ENCODE assay signal across 32 cellular contexts in genomic region chrX:149979126-149979644, GRCh38. TPM values are rescaled to one million over a fixed set of nuclear protein-coding genes. Genes with fewer than 3 reads are reported as not detected.
"Had no signal": no experiment of that assay in that cellular context is flagged by ENCODE, and none has a peak within 500 bp of the region (broad histone marks: within the 10 kb centered on the region; RNA-seq: fewer than 3 reads in every experiment).

No MANE protein-coding gene starts in this region.

- H3K4me3 Mint-ChIP-seq: activated CD4-positive, alpha-beta memory T cell treated with anti-CD3 and anti-CD28 coated beads for 36 hours; central memory CD8-positive, alpha-beta T cell; naive B cell; stimulated activated memory B cell treated with anti-CD40 and anti-IgM and Interleukin-4, amounts not matched to agents 10 μg/mL and 1 μg/mL and 100 μg/mL, for 72 hours; stimulated activated naive CD8-positive, alpha-beta T cell treated with anti-CD3 and anti-CD28 coated beads, Interleukin-15, amount 100 ng/mL, for 72 hours; T-helper 17 cell; type B pancreatic cell had no signal

- H3K27ac Mint-ChIP-seq: activated CD4-positive, alpha-beta memory T cell treated with anti-CD3 and anti-CD28 coated beads for 36 hours; activated naive CD4-positive, alpha-beta T cell treated with anti-CD3 and anti-CD28 coated beads, Interleukin-2, amount 50 U/mL, for 72 hours; activated T-helper 2 cell treated with anti-CD3 and anti-CD28 coated beads, Interferon-gamma antibody, Interleukin-2, Interleukin-4, amounts not matched to agents 10 μg/mL and 5 μg/mL and 100 μg/mL, durations not matched to agents 14 hours and 24 hours and 36 hours; stimulated activated memory B cell treated with anti-CD40 and anti-IgM and Interleukin-4, amounts not matched to agents 10 μg/mL and 1 μg/mL and 100 μg/mL, for 72 hours; T-helper 17 cell; type B pancreatic cell had no signal

- DNase-seq: activated CD4-positive, alpha-beta memory T cell treated with anti-CD3 and anti-CD28 coated beads for 36 hours; activated CD4-positive, alpha-beta T cell treated with anti-CD3 and anti-CD28 coated beads for 4 hours; activated CD4-positive, CD25-positive, alpha-beta regulatory T cell; activated naive CD4-positive, alpha-beta T cell; activated T-cell treated with anti-CD3 and anti-CD28 coated beads, Interleukin-2, amount 50 U/mL, for 48 hours; effector CD8-positive, alpha-beta T cell; esophagus squamous epithelium; left cardiac atrium; left ventricle myocardium superior; naive B cell; ovary; retina; sigmoid colon; stimulated activated CD4-positive, alpha-beta T cell treated with anti-CD3 and anti-CD28 coated beads, Interleukin-1b, Interleukin-23, amount 100 ng/mL, for 48 hours; stimulated activated CD4-positive, alpha-beta T cell treated with anti-CD3 and anti-CD28 coated beads, Interleukin-4, amount 100 ng/mL, for 4 hours; stimulated activated CD8-positive, alpha-beta memory T cell treated with anti-CD3 and anti-CD28 coated beads, Interleukin-4, amount 100 ng/mL, for 48 hours; stimulated activated naive CD8-positive, alpha-beta T cell treated with anti-CD3 and anti-CD28 coated beads, Interleukin-15, amount 100 ng/mL, for 72 hours; substantia nigra; T-helper 17 cell; T1000 had no signal

- H3K9me3 Mint-ChIP-seq: activated CD4-positive, alpha-beta memory T cell treated with anti-CD3 and anti-CD28 coated beads for 36 hours; activated naive CD4-positive, alpha-beta T cell treated with anti-CD3 and anti-CD28 coated beads, Interleukin-2, amount 50 U/mL, for 72 hours; activated T-helper 2 cell treated with anti-CD3 and anti-CD28 coated beads, Interferon-gamma antibody, Interleukin-2, Interleukin-4, amounts not matched to agents 10 μg/mL and 5 μg/mL and 100 μg/mL, durations not matched to agents 14 hours and 24 hours and 36 hours; central memory CD8-positive, alpha-beta T cell; naive B cell; stimulated activated memory B cell treated with anti-CD40 and anti-IgM and Interleukin-4, amounts not matched to agents 10 μg/mL and 1 μg/mL and 100 μg/mL, for 72 hours; stimulated activated naive CD8-positive, alpha-beta T cell treated with anti-CD3 and anti-CD28 coated beads, Interleukin-15, amount 100 ng/mL, for 72 hours; type B pancreatic cell had no signal

- H3K36me3 Mint-ChIP-seq: activated CD4-positive, alpha-beta memory T cell treated with anti-CD3 and anti-CD28 coated beads for 36 hours; activated naive CD4-positive, alpha-beta T cell treated with anti-CD3 and anti-CD28 coated beads, Interleukin-2, amount 50 U/mL, for 72 hours; naive B cell; stimulated activated memory B cell treated with anti-CD40 and anti-IgM and Interleukin-4, amounts not matched to agents 10 μg/mL and 1 μg/mL and 100 μg/mL, for 72 hours; type B pancreatic cell had no signal

- H3K27me3 Mint-ChIP-seq: activated CD4-positive, alpha-beta memory T cell treated with anti-CD3 and anti-CD28 coated beads for 36 hours; central memory CD8-positive, alpha-beta T cell; naive B cell; stimulated activated memory B cell treated with anti-CD40 and anti-IgM and Interleukin-4, amounts not matched to agents 10 μg/mL and 1 μg/mL and 100 μg/mL, for 72 hours; stimulated activated naive CD8-positive, alpha-beta T cell treated with anti-CD3 and anti-CD28 coated beads, Interleukin-15, amount 100 ng/mL, for 72 hours; T-helper 17 cell; type B pancreatic cell had no signal

- H3K4me1 Mint-ChIP-seq: central memory CD8-positive, alpha-beta T cell; stimulated activated memory B cell treated with anti-CD40 and anti-IgM and Interleukin-4, amounts not matched to agents 10 μg/mL and 1 μg/mL and 100 μg/mL, for 72 hours; stimulated activated naive CD8-positive, alpha-beta T cell treated with anti-CD3 and anti-CD28 coated beads, Interleukin-15, amount 100 ng/mL, for 72 hours; T-helper 17 cell had no signal

- ATAC-seq: activated naive CD4-positive, alpha-beta T cell treated with anti-CD3 and anti-CD28 coated beads, Interleukin-2, amount 50 U/mL, for 72 hours; gastroesophageal sphincter; left cardiac atrium; left ventricle myocardium superior; stimulated activated memory B cell treated with anti-CD40 and anti-IgM and Interleukin-4, amounts not matched to agents 10 μg/mL and 1 μg/mL and 100 μg/mL, for 72 hours; stimulated activated naive CD8-positive, alpha-beta T cell treated with anti-CD3 and anti-CD28 coated beads, Interleukin-15, amount 100 ng/mL, for 72 hours; T-helper 17 cell had no signal

RNA-seq across cellular contexts. Expression of gene HSFX4, which starts 49.8 kb away (rescaled TPM):
- total RNA-seq: activated CD4-positive, alpha-beta memory T cell treated with anti-CD3 and anti-CD28 coated beads for 36 hours; activated naive CD4-positive, alpha-beta T cell treated with anti-CD3 and anti-CD28 coated beads, Interleukin-2, amount 50 U/mL, for 72 hours; activated T-helper 2 cell treated with anti-CD3 and anti-CD28 coated beads, Interferon-gamma antibody, Interleukin-2, Interleukin-4, amounts not matched to agents 10 μg/mL and 5 μg/mL and 100 μg/mL, durations not matched to agents 14 hours and 24 hours and 36 hours; breast epithelium; dermis microvascular lymphatic vessel endothelial cell; esophagus squamous epithelium; gastroesophageal sphincter; hepatocyte; left cardiac atrium; left ventricle myocardium superior; lung microvascular endothelial cell; ovary; prostate gland; sigmoid colon; smooth muscle cell; T-helper 17 cell had no signal
